In the genomic region with DNA sequence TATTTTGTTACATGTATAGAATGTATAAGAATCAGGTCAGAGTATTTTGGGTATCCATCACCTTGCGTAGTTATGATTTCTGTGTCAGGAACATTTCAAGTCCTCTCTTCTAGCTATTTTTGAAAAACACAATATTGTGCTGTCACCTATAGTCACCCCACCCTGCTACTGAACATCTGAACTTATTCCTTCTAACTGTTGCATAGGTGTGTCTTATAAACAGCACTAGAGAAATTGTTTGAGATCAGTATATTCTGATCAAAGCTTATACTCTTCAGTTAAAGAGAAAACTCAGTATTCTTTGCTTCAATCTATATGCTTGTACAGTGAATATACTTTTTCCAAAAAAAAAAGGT, we compare ENCODE assay signal across 13 cellular contexts.
DNase-seq lines count a peak whose midpoint lies in the region; ATAC-seq, FAIRE-seq and TF ChIP-seq lines count a peak whose summit lies in the region.
"Had no signal": no experiment of that assay in that cellular context is flagged by ENCODE, and none has a peak within 500 bp of the region (broad histone marks: within the 10 kb centered on the region; RNA-seq: fewer than 3 reads in every experiment).

No MANE protein-coding gene starts in this region.

- peak overlapping the region; percentile 76 for H3K27ac Mint-ChIP-seq in activated naive CD4-positive, alpha-beta T cell treated with anti-CD3 and anti-CD28 coated beads, Interleukin-2, amount 10 ng/mL, durations not matched to agents 7 days and 5 days
- H3K27ac Mint-ChIP-seq in T-helper 17 cell = peak overlapping the region; percentile 96

- peaks cover 46% of the 10 kb centered on the region for H3K36me3 Mint-ChIP-seq in activated naive CD4-positive, alpha-beta T cell treated with anti-CD3 and anti-CD28 coated beads, Interleukin-2, amount 10 ng/mL, durations not matched to agents 7 days and 5 days
- peaks cover 1% of the 10 kb centered on the region for H3K36me3 Mint-ChIP-seq in T-helper 17 cell (ENCODE audit: low read depth)

- ATAC-seq in T-helper 17 cell = peak; percentile 79

- no peak overlapping the region for H3K4me3 Mint-ChIP-seq in activated naive CD4-positive, alpha-beta T cell treated with anti-CD3 and anti-CD28 coated beads, Interleukin-2, amount 10 ng/mL, durations not matched to agents 7 days and 5 days
- H3K4me3 Mint-ChIP-seq in T-helper 17 cell = no peak overlapping the region
- H3K4me3 Mint-ChIP-seq: brain had no signal

- H3K27me3 Mint-ChIP-seq in activated naive CD4-positive, alpha-beta T cell treated with anti-CD3 and anti-CD28 coated beads, Interleukin-2, amount 10 ng/mL, durations not matched to agents 7 days and 5 days = no peaks in the 10 kb centered on the region
- no peaks in the 10 kb centered on the region for H3K27me3 Mint-ChIP-seq in T-helper 17 cell
- H3K27me3 Mint-ChIP-seq: brain had no signal

- TF ChIP-seq POLR2A in vagina (IDR thresholded peaks at IDR 0.05) = no peak

- H3K9me3 Mint-ChIP-seq in activated naive CD4-positive, alpha-beta T cell treated with anti-CD3 and anti-CD28 coated beads, Interleukin-2, amount 10 ng/mL, durations not matched to agents 7 days and 5 days = peaks cover 7% of the 10 kb centered on the region

- H3K27ac ChIP-seq in vagina (peak overlapping the region; percentile 33), tibial artery (no peak overlapping the region)

- H3K4me3 ChIP-seq in vagina = no peak overlapping the region
- no peak overlapping the region for H3K4me3 ChIP-seq in tibial artery
- H3K4me3 ChIP-seq: pancreas had no signal

- DNase-seq in activated naive CD4-positive, alpha-beta T cell treated with anti-CD3 and anti-CD28 coated beads, Interleukin-2, amount 10 ng/mL, durations not matched to agents 7 days and 5 days = no peak
- no peak for DNase-seq in activated naive CD4-positive, alpha-beta T cell treated with anti-CD3 and anti-CD28 coated beads, Interleukin-2, amount 50 U/mL, for 16 hours
- DNase-seq in T-helper 17 cell (no peak), kidney tubule cell (ENCODE audit: low spot score) (peak; percentile 9), vagina (ENCODE audit: extremely low spot score in 2 of 2) (no peak), RCC 7860 (ENCODE audit: low spot score) (no peak), tibial artery (no peak)
- DNase-seq in stimulated activated CD4-positive, alpha-beta T cell treated with anti-CD3 and anti-CD28 coated beads, Interleukin-2, amount 100 ng/mL, for 24 hours = no peak
- DNase-seq: activated CD8-positive, alpha-beta memory T cell treated with anti-CD3 and anti-CD28 coated beads, Interleukin-2, amount 50 U/mL, for 4 hours; DMS53; NCI-H748 treated with DMSO at 0.1 percent for 48 hours; pancreas had no signal

- CTCF ChIA-PET in activated naive CD4-positive, alpha-beta T cell treated with anti-CD3 and anti-CD28 coated beads, Interleukin-2, amount 10 ng/mL, durations not matched to agents 7 days and 5 days (lab: Charles Lee) = interaction anchor here (0.6 to 1.2 kb wide), 3 partner anchors 15 to 215 kb away, joined by 3 to 4 read pairs (median 3); no protein-coding TSS in a partner anchor

- peaks cover 28% of the 10 kb centered on the region for H3K4me1 Mint-ChIP-seq in activated naive CD4-positive, alpha-beta T cell treated with anti-CD3 and anti-CD28 coated beads, Interleukin-2, amount 10 ng/mL, durations not matched to agents 7 days and 5 days
- H3K4me1 Mint-ChIP-seq in T-helper 17 cell = peaks cover 36% of the 10 kb centered on the region

- no peak for FAIRE-seq in RCC 7860 (lab: Jason Lieb, UNC)
- FAIRE-seq: pancreas had no signal

- no peaks in the 10 kb centered on the region for H3K36me3 ChIP-seq in vagina
- H3K36me3 ChIP-seq in tibial artery = peaks cover 0 to 11% (median 8%) of the 10 kb centered on the region in 3 donors
- H3K36me3 ChIP-seq: pancreas had no signal

- peaks cover 41% of the 10 kb centered on the region for H3K4me1 ChIP-seq in vagina
- H3K4me1 ChIP-seq in tibial artery = peaks cover 0 to 56% (median 5%) of the 10 kb centered on the region in 4 donors

- H3K9me3 ChIP-seq in T-helper 17 cell (ENCODE audit: control insufficient read depth, low read length, poor library complexity, severe bottlenecking) (peaks cover 5% of the 10 kb centered on the region), vagina (no peaks in the 10 kb centered on the region), tibial artery (peaks cover 0 to 5% (median 0%) of the 10 kb centered on the region in 3 donors)
- H3K9me3 ChIP-seq: pancreas had no signal

- TF ChIP-seq CTCF in vagina (IDR thresholded peaks at IDR 0.05) (no peak), tibial artery (IDR thresholded peaks at IDR 0.05) (no peak)

- intact Hi-C loops in vagina (cut with DNase I) (no loop called here), tibial artery (cut with DNase I; ENCODE audit: low total_unique reads) (no loop called here)

- H3K27me3 ChIP-seq in vagina (no peaks in the 10 kb centered on the region), tibial artery (no peaks in the 10 kb centered on the region)
- H3K27me3 ChIP-seq: pancreas had no signal
